23 cellular contexts compared by ENCODE assay signal in genomic region chr19:5335593-5335992, GRCh38. TPM values are rescaled to one million over a fixed set of nuclear protein-coding genes. Genes with fewer than 3 reads are reported as not detected.
A peak's percentile ranks its signal among the peaks of the same experiment; 100 is the strongest.
DNase-seq lines count a peak whose midpoint lies in the region; ATAC-seq and TF ChIP-seq lines count a peak whose summit lies in the region.
"Had no signal": no experiment of that assay in that cellular context is flagged by ENCODE, and none has a peak within 500 bp of the region (broad histone marks: within the 10 kb centered on the region; RNA-seq: fewer than 3 reads in every experiment).

No MANE protein-coding gene starts in this region.

- H3K9me3 ChIP-seq in BLaER1 treated with 17β-estradiol and CSF1 and Interleukin-3, amounts not matched to agents 10 nM and 100 nM (replicated peaks in 1 of 11) = no peaks in the 10 kb centered on the region
- H3K9me3 ChIP-seq in BE2C = no peaks in the 10 kb centered on the region
- H3K9me3 ChIP-seq: HAP-1, MG63 had no signal

- peaks cover 32 to 65% (median 54%) of the 10 kb centered on the region in 10 experiments for H3K4me1 ChIP-seq in BLaER1 treated with 17β-estradiol and CSF1 and Interleukin-3, amounts not matched to agents 10 nM and 100 nM
- peaks cover 3% of the 10 kb centered on the region; the same call in 1 of the 2 replicates for H3K4me1 ChIP-seq in BE2C

- CTCF ChIA-PET in WTC11 (lab: Charles Lee) = interaction anchor here (0.7 to 1.2 kb wide), 2 partner anchors 8 to 42 kb away, joined by 3 read pairs; no protein-coding TSS in a partner anchor

- H3K36me3 Mint-ChIP-seq in WTC11 = no peaks in the 10 kb centered on the region; the same call in 1 of the 2 replicates
- H3K36me3 Mint-ChIP-seq in nephron progenitor cell (ENCODE audit: low read depth) = peaks cover 4% of the 10 kb centered on the region
- H3K36me3 Mint-ChIP-seq: CD4-positive, CD25-positive, alpha-beta regulatory T cell had no signal

- peak overlapping the region in 5 of 11 experiments; percentile 11 to 47 (median 17); a peak in 3 of 22 replicates for H3K9ac ChIP-seq in BLaER1 treated with 17β-estradiol and CSF1 and Interleukin-3, amounts not matched to agents 10 nM and 100 nM

- no peaks in the 10 kb centered on the region; the same call in 1 of the 2 replicates for H3K27me3 Mint-ChIP-seq in WTC11 (ENCODE audit: low read depth)
- peaks cover 9% of the 10 kb centered on the region for H3K27me3 Mint-ChIP-seq in nephron progenitor cell (ENCODE audit: low read depth, poor library complexity)

- H3K4me3 Mint-ChIP-seq in WTC11 (no peak overlapping the region), nephron progenitor cell (peak overlapping the region; percentile 35)

- H3K4me1 Mint-ChIP-seq in WTC11 = peaks cover 37% of the 10 kb centered on the region
- peaks cover 39% of the 10 kb centered on the region for H3K4me1 Mint-ChIP-seq in nephron progenitor cell

- peak overlapping the region; percentile 61 to 88 (median 73) for H3K4me2 ChIP-seq in BLaER1 treated with 17β-estradiol and CSF1 and Interleukin-3, amounts not matched to agents 10 nM and 100 nM

- no peak for DNase-seq in Jurkat, Clone E6-1 (ENCODE audit: low read depth, low spot score)
- DNase-seq in WTC11 (ENCODE audit: low spot score) (no peak), nephron progenitor cell (no peak), 8988T (no peak), BE2C (no peak), AG08395 (ENCODE audit: low spot score) (no peak), SIG-M5 treated with dmso at 0.1 percent for 504 hours (lab: John Stamatoyannopoulos, UW; ENCODE audit: unreplicated experiment) (no peak)
- DNase-seq: CD4-positive, CD25-positive, alpha-beta regulatory T cell; COR-L47; DMS 273 treated with DMSO at 0.1 percent for 48 hours; Karpas-422; MG63; NCI-H1048; NCI-H1436 treated with DMSO at 0.1 percent for 48 hours; NCI-H2029; NCI-H2171; NCI-H526 treated with DMSO at 0.1 percent for 48 hours; NK-92 treated with Interleukin-12 subunit alpha and Interleukin-12 subunit beta, amount 100 ng/mL, for 24 hours; PC-3; SIG-M5 had no signal

- TF ChIP-seq CTCF in WTC11 (IDR thresholded peaks at IDR 0.05) (no peak), nephron progenitor cell (IDR thresholded peaks at IDR 0.05) (no peak), BE2C (IDR thresholded peaks at IDR 0.05; ENCODE audit: low read depth, low read length) (no peak)

- H4K20me1 ChIP-seq in BLaER1 treated with 17β-estradiol and CSF1 and Interleukin-3, amounts not matched to agents 10 nM and 100 nM = peaks cover 0 to 61% (median 34%) of the 10 kb centered on the region in 11 experiments; a peak in 17 of 22 replicates

- POLR2A ChIA-PET in WTC11 (lab: Charles Lee) = interaction anchor here (0.5 to 0.7 kb wide), 2 partner anchors 293 to 553 kb away, joined by 3 to 5 read pairs; no protein-coding TSS in a partner anchor

- no peak for ATAC-seq in WTC11
- ATAC-seq: PC-3 had no signal

- H3K27me3 ChIP-seq in BLaER1 treated with 17β-estradiol and CSF1 and Interleukin-3, amounts not matched to agents 10 nM and 100 nM = peaks cover 72 to 76% (median 74%) of the 10 kb centered on the region in 11 experiments
- H3K27me3 ChIP-seq in BE2C = no peaks in the 10 kb centered on the region

- no peaks in the 10 kb centered on the region for H3K9me3 Mint-ChIP-seq in WTC11
- H3K9me3 Mint-ChIP-seq in nephron progenitor cell = no peaks in the 10 kb centered on the region

- peak overlapping the region; percentile 76 for H3K27ac Mint-ChIP-seq in WTC11
- H3K27ac Mint-ChIP-seq in nephron progenitor cell = no peak overlapping the region
- H3K27ac Mint-ChIP-seq: CD4-positive, CD25-positive, alpha-beta regulatory T cell had no signal

- no peaks in the 10 kb centered on the region for H3K36me3 ChIP-seq in BLaER1 treated with 17β-estradiol and CSF1 and Interleukin-3, amounts not matched to agents 10 nM and 100 nM
- H3K36me3 ChIP-seq in BE2C = peaks cover 6% of the 10 kb centered on the region
- H3K36me3 ChIP-seq: HAP-1, MG63 had no signal

- H3K27ac ChIP-seq in BLaER1 treated with 17β-estradiol and CSF1 and Interleukin-3, amounts not matched to agents 10 nM and 100 nM = no peak overlapping the region
- H3K27ac ChIP-seq: HL-60 had no signal

- H3K4me3 ChIP-seq in BLaER1 treated with 17β-estradiol and CSF1 and Interleukin-3, amounts not matched to agents 10 nM and 100 nM = peak overlapping the region in 3 of 10 experiments; percentile 14 to 45 (median 44); a peak in 5 of 20 replicates
- H3K4me3 ChIP-seq in Jurkat, Clone E6-1 (ENCODE audit: low read length) = peak overlapping the region; percentile 21
- no peak overlapping the region for H3K4me3 ChIP-seq in BE2C (ENCODE audit: low read depth, low read length)
- H3K4me3 ChIP-seq: HAP-1, MG63 had no signal

TF ChIP-seq in WTC11, 78 proteins besides CTCF, POLR2A, EP300 and RAD21 (continues in another document):
- TF ChIP-seq ESRRA (CRISPR knock-in tag; IDR thresholded peaks at IDR 0.05; ENCODE audit: borderline replicate concordance) = no peak
- TF ChIP-seq ZNF138 (CRISPR knock-in tag; conservative IDR thresholded peaks at IDR 0.05) = no peak
- no peak for TF ChIP-seq NR3C1 (CRISPR knock-in tag; conservative IDR thresholded peaks at IDR 0.05; ENCODE audit: low read depth)
- TF ChIP-seq EMX1 (CRISPR knock-in tag; IDR thresholded peaks at IDR 0.05) = no peak
- TF ChIP-seq SMAD3 (CRISPR knock-in tag; IDR thresholded peaks at IDR 0.05; ENCODE audit: borderline replicate concordance) = no peak
- no peak for TF ChIP-seq CREB1 (CRISPR knock-in tag; IDR thresholded peaks at IDR 0.05)
- no peak for TF ChIP-seq ATF3 (CRISPR knock-in tag; conservative IDR thresholded peaks at IDR 0.05)
- TF ChIP-seq, protein P1, sequence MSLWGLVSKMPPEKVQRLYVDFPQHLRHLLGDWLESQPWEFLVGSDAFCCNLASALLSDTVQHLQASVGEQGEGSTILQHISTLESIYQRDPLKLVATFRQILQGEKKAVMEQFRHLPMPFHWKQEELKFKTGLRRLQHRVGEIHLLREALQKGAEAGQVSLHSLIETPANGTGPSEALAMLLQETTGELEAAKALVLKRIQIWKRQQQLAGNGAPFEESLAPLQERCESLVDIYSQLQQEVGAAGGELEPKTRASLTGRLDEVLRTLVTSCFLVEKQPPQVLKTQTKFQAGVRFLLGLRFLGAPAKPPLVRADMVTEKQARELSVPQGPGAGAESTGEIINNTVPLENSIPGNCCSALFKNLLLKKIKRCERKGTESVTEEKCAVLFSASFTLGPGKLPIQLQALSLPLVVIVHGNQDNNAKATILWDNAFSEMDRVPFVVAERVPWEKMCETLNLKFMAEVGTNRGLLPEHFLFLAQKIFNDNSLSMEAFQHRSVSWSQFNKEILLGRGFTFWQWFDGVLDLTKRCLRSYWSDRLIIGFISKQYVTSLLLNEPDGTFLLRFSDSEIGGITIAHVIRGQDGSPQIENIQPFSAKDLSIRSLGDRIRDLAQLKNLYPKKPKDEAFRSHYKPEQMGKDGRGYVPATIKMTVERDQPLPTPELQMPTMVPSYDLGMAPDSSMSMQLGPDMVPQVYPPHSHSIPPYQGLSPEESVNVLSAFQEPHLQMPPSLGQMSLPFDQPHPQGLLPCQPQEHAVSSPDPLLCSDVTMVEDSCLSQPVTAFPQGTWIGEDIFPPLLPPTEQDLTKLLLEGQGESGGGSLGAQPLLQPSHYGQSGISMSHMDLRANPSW (CRISPR knock-in tag; conservative IDR thresholded peaks at IDR 0.05; ENCODE audit: low read depth) = no peak
- no peak for TF ChIP-seq CREM (CRISPR knock-in tag; IDR thresholded peaks at IDR 0.05)
- TF ChIP-seq, protein P2, sequence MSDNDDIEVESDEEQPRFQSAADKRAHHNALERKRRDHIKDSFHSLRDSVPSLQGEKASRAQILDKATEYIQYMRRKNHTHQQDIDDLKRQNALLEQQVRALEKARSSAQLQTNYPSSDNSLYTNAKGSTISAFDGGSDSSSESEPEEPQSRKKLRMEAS (CRISPR knock-in tag; IDR thresholded peaks at IDR 0.05) = no peak
- TF ChIP-seq ZNF396 (CRISPR knock-in tag; IDR thresholded peaks at IDR 0.05; ENCODE audit: borderline replicate concordance) = no peak
- TF ChIP-seq, protein P3, sequence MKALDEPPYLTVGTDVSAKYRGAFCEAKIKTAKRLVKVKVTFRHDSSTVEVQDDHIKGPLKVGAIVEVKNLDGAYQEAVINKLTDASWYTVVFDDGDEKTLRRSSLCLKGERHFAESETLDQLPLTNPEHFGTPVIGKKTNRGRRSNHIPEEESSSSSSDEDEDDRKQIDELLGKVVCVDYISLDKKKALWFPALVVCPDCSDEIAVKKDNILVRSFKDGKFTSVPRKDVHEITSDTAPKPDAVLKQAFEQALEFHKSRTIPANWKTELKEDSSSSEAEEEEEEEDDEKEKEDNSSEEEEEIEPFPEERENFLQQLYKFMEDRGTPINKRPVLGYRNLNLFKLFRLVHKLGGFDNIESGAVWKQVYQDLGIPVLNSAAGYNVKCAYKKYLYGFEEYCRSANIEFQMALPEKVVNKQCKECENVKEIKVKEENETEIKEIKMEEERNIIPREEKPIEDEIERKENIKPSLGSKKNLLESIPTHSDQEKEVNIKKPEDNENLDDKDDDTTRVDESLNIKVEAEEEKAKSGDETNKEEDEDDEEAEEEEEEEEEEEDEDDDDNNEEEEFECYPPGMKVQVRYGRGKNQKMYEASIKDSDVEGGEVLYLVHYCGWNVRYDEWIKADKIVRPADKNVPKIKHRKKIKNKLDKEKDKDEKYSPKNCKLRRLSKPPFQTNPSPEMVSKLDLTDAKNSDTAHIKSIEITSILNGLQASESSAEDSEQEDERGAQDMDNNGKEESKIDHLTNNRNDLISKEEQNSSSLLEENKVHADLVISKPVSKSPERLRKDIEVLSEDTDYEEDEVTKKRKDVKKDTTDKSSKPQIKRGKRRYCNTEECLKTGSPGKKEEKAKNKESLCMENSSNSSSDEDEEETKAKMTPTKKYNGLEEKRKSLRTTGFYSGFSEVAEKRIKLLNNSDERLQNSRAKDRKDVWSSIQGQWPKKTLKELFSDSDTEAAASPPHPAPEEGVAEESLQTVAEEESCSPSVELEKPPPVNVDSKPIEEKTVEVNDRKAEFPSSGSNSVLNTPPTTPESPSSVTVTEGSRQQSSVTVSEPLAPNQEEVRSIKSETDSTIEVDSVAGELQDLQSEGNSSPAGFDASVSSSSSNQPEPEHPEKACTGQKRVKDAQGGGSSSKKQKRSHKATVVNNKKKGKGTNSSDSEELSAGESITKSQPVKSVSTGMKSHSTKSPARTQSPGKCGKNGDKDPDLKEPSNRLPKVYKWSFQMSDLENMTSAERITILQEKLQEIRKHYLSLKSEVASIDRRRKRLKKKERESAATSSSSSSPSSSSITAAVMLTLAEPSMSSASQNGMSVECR (CRISPR knock-in tag; IDR thresholded peaks at IDR 0.05; ENCODE audit: borderline replicate concordance) = no peak
- TF ChIP-seq SOX15 (CRISPR knock-in tag; IDR thresholded peaks at IDR 0.05) = no peak
- no peak for TF ChIP-seq ZNF121 (CRISPR knock-in tag; IDR thresholded peaks at IDR 0.05)
- no peak for TF ChIP-seq ETV6 (CRISPR knock-in tag; IDR thresholded peaks at IDR 0.05)

RNA-seq across cellular contexts. Expression of gene PTPRS, which starts 5.0 kb away (rescaled TPM):
- 47.6 TPM for polyA plus RNA-seq in Jurkat, Clone E6-1 (2012; ENCODE audit: insufficient read depth, insufficient read length)
- 201 to 253 TPM (median 244 TPM) in 3 replicates for total RNA-seq in WTC11 (2021)
- polyA plus RNA-seq in BE2C (2012; ENCODE audit: insufficient read depth, insufficient read length, low read depth) = 59.9 TPM
